In the genomic region with DNA sequence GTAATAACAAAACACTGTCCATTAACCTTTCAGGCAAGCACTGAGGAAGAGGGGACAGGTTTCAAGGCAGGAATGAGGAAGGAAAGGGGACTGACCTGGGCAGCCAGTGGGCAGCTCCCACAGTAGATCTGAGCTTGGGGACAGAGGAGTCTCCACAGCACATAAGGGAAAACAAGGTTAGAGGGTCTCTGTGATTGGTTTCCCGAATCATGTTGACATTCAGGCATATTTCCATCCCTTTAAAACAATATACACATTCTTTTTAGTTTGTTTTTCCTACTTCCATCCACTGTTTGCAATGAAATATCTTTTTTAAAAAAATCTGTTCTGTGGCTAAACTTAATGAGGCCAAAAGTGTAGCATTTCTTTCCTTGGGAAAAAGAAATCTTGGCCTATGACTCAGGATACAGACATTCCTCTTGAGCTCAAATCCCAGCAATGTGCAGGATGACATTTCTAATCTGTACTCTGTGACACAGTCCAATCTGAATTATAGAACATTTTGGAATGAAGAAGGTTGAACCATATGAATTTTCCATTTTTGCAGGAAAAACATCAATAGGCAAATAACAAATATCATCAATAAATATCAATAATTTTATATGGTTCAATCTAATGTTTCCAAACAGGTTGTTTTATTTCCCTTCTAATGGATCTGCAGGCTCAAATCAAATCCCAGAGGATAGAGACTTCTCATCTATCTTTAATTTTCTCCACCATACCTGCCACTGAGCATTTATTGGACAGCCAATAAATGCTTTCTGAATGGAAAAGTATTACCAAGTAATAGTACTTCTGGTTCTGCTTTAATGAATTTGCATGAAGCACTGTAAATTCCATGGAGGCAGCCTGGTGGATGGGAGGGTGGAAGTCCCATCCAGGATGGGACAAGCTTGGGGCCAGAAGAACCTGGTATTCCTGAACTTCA, we compare ENCODE assay signal across 13 cellular contexts. TPM values are rescaled to one million over a fixed set of nuclear protein-coding genes. Genes with fewer than 3 reads are reported as not detected.
DNase-seq lines count a peak whose midpoint lies in the region; ATAC-seq and TF ChIP-seq lines count a peak whose summit lies in the region.
"Had no signal": no experiment of that assay in that cellular context is flagged by ENCODE, and none has a peak within 500 bp of the region (broad histone marks: within the 10 kb centered on the region; RNA-seq: fewer than 3 reads in every experiment).

No MANE protein-coding gene starts in this region.

- peaks cover 3 to 77% (median 40%) of the 10 kb centered on the region in 3 donors for H3K4me1 ChIP-seq in gastroesophageal sphincter
- peaks cover 57% of the 10 kb centered on the region for H3K4me1 ChIP-seq in skeletal muscle satellite cell (ENCODE audit: control insufficient read depth, insufficient read depth, low read length)

- H3K9me3 Mint-ChIP-seq in WTC11: no peaks in the 10 kb centered on the region
- H3K9me3 Mint-ChIP-seq in activated T-helper 2 cell treated with anti-CD3 and anti-CD28 coated beads, Interferon-gamma antibody, Interleukin-2, Interleukin-4, amounts not matched to agents 10 μg/mL and 5 μg/mL and 100 μg/mL, durations not matched to agents 14 hours and 24 hours and 36 hours: no peaks in the 10 kb centered on the region
- H3K9me3 Mint-ChIP-seq: stimulated activated naive B cell treated with anti-CD40 and anti-IgM and Interleukin-4, amounts not matched to agents 10 μg/mL and 1 μg/mL and 100 μg/mL, for 72 hours had no signal

- TF ChIP-seq POLR2A in gastroesophageal sphincter (IDR thresholded peaks at IDR 0.05): no peak

- H3K36me3 Mint-ChIP-seq in WTC11: peaks cover 45% of the 10 kb centered on the region
- no peaks in the 10 kb centered on the region for H3K36me3 Mint-ChIP-seq in activated T-helper 2 cell treated with anti-CD3 and anti-CD28 coated beads, Interferon-gamma antibody, Interleukin-2, Interleukin-4, amounts not matched to agents 10 μg/mL and 5 μg/mL and 100 μg/mL, durations not matched to agents 14 hours and 24 hours and 36 hours (ENCODE audit: low read depth)
- H3K36me3 Mint-ChIP-seq: stimulated activated naive B cell treated with anti-CD40 and anti-IgM and Interleukin-4, amounts not matched to agents 10 μg/mL and 1 μg/mL and 100 μg/mL, for 72 hours had no signal

- H3K9ac ChIP-seq in skeletal muscle satellite cell (ENCODE audit: low read depth, low read length): peak overlapping the region; percentile 70

- peaks cover 84% of the 10 kb centered on the region for H3K4me1 Mint-ChIP-seq in WTC11
- H3K4me1 Mint-ChIP-seq in activated T-helper 2 cell treated with anti-CD3 and anti-CD28 coated beads, Interferon-gamma antibody, Interleukin-2, Interleukin-4, amounts not matched to agents 10 μg/mL and 5 μg/mL and 100 μg/mL, durations not matched to agents 14 hours and 24 hours and 36 hours (ENCODE audit: low read depth): peaks cover 10% of the 10 kb centered on the region

- H3K4me3 ChIP-seq in gastroesophageal sphincter (no peak overlapping the region), skeletal muscle satellite cell (ENCODE audit: low read length) (peak overlapping the region; percentile 6)

- no peak overlapping the region for H3K4me3 Mint-ChIP-seq in WTC11
- no peak overlapping the region for H3K4me3 Mint-ChIP-seq in activated T-helper 2 cell treated with anti-CD3 and anti-CD28 coated beads, Interferon-gamma antibody, Interleukin-2, Interleukin-4, amounts not matched to agents 10 μg/mL and 5 μg/mL and 100 μg/mL, durations not matched to agents 14 hours and 24 hours and 36 hours (ENCODE audit: low read depth)
- H3K4me3 Mint-ChIP-seq: stimulated activated naive B cell treated with anti-CD40 and anti-IgM and Interleukin-4, amounts not matched to agents 10 μg/mL and 1 μg/mL and 100 μg/mL, for 72 hours had no signal

- TF ChIP-seq EP300 in gastroesophageal sphincter (IDR thresholded peaks at IDR 0.05): no peak

- H3K9me3 ChIP-seq in gastroesophageal sphincter: no peaks in the 10 kb centered on the region
- no peaks in the 10 kb centered on the region for H3K9me3 ChIP-seq in skeletal muscle satellite cell (replicated peaks; ENCODE audit: low read length)

- POLR2A ChIA-PET in WTC11 (lab: Charles Lee): no interaction called here

- intact Hi-C loops in activated T-helper 2 cell treated with anti-CD3 and anti-CD28 coated beads, Interferon-gamma antibody, Interleukin-2, Interleukin-4, amounts not matched to agents 10 μg/mL and 5 μg/mL and 100 μg/mL, durations not matched to agents 14 hours and 24 hours and 36 hours (cut with micrococcal nuclease): no loop called here

- no peaks in the 10 kb centered on the region for H3K27me3 Mint-ChIP-seq in WTC11 (ENCODE audit: low read depth)
- H3K27me3 Mint-ChIP-seq in activated T-helper 2 cell treated with anti-CD3 and anti-CD28 coated beads, Interferon-gamma antibody, Interleukin-2, Interleukin-4, amounts not matched to agents 10 μg/mL and 5 μg/mL and 100 μg/mL, durations not matched to agents 14 hours and 24 hours and 36 hours (ENCODE audit: low read depth): peaks cover 43% of the 10 kb centered on the region

- peak overlapping the region; percentile 89 for H3K27ac Mint-ChIP-seq in WTC11
- H3K27ac Mint-ChIP-seq in activated T-helper 2 cell treated with anti-CD3 and anti-CD28 coated beads, Interferon-gamma antibody, Interleukin-2, Interleukin-4, amounts not matched to agents 10 μg/mL and 5 μg/mL and 100 μg/mL, durations not matched to agents 14 hours and 24 hours and 36 hours: no peak overlapping the region
- H3K27ac Mint-ChIP-seq: stimulated activated naive B cell treated with anti-CD40 and anti-IgM and Interleukin-4, amounts not matched to agents 10 μg/mL and 1 μg/mL and 100 μg/mL, for 72 hours had no signal

- no peak for TF ChIP-seq CTCF in WTC11 (IDR thresholded peaks at IDR 0.05)
- no peak for TF ChIP-seq CTCF in gastroesophageal sphincter (IDR thresholded peaks at IDR 0.05)

- CTCF ChIA-PET in WTC11 (lab: Charles Lee): no interaction called here

- DNase-seq in Daoy (ENCODE audit: low read depth): peak; percentile 72
- DNase-seq in WTC11 (ENCODE audit: low spot score): no peak
- no peak for DNase-seq in C1 segment of cervical spinal cord (lab: John Stamatoyannopoulos, UW)
- no peak for DNase-seq in activated T-helper 2 cell treated with anti-CD3 and anti-CD28 coated beads, Interferon-gamma antibody, Interleukin-2, Interleukin-4, amounts not matched to agents 10 μg/mL and 5 μg/mL and 100 μg/mL, durations not matched to agents 14 hours and 24 hours and 36 hours (ENCODE audit: low spot score)
- DNase-seq in SKM-1 treated with dmso at 0.1 percent for 144 hours (lab: John Stamatoyannopoulos, UW; ENCODE audit: unreplicated experiment): no peak
- no peak for DNase-seq in stimulated activated naive CD8-positive, alpha-beta T cell treated with anti-CD3 and anti-CD28 coated beads, Interleukin-15, Interleukin-2, amounts not matched to agents 100 U/mL and 50 U/mL, for 24 hours
- DNase-seq: DMS79; KBM-7; NCI-H524 treated with DMSO at 0.1 percent for 48 hours; stimulated activated naive B cell treated with anti-CD40 and anti-IgM and Interleukin-4, amounts not matched to agents 10 μg/mL and 1 μg/mL and 100 μg/mL, for 72 hours had no signal

- WGBS in gastroesophageal sphincter (ENCODE audit: low coverage in 1 of 2), 2 donors: 33 to 38% methylated on average over 1 of the region's 1 CpG

- H3K27me3 ChIP-seq in gastroesophageal sphincter: no peaks in the 10 kb centered on the region
- no peaks in the 10 kb centered on the region for H3K27me3 ChIP-seq in skeletal muscle satellite cell (ENCODE audit: control insufficient read depth, insufficient read depth, low read length)

- H3K4me2 ChIP-seq in skeletal muscle satellite cell (ENCODE audit: low read length): peak overlapping the region; percentile 41

- H3K36me3 ChIP-seq in gastroesophageal sphincter (no peaks in the 10 kb centered on the region), skeletal muscle satellite cell (ENCODE audit: insufficient read depth, low read length) (peaks cover 49% of the 10 kb centered on the region)

- peak overlapping the region; percentile 13 to 71 (median 59) for H3K27ac ChIP-seq in gastroesophageal sphincter

- ATAC-seq in WTC11 (no peak), gastroesophageal sphincter (no peak)
- ATAC-seq in stimulated activated naive CD8-positive, alpha-beta T cell treated with anti-CD3 and anti-CD28 coated beads, Interleukin-15, Interleukin-2, amounts not matched to agents 100 U/mL and 50 U/mL, for 24 hours: no peak
- ATAC-seq: esophagus mucosa; stimulated activated naive B cell treated with anti-CD40 and anti-IgM and Interleukin-4, amounts not matched to agents 10 μg/mL and 1 μg/mL and 100 μg/mL, for 72 hours had no signal

TF ChIP-seq in WTC11, 78 proteins besides CTCF, POLR2A, EP300 and RAD21 (continues in another document):
- TF ChIP-seq ZNF121 (CRISPR knock-in tag; IDR thresholded peaks at IDR 0.05) (no peak), ZNF423 (CRISPR knock-in tag; IDR thresholded peaks at IDR 0.05) (no peak), CBFB (CRISPR knock-in tag; IDR thresholded peaks at IDR 0.05; ENCODE audit: low read depth) (no peak), HMGA2 (CRISPR knock-in tag; IDR thresholded peaks at IDR 0.05) (no peak), GTF2I (CRISPR knock-in tag; conservative IDR thresholded peaks at IDR 0.05) (no peak), ZNF396 (CRISPR knock-in tag; IDR thresholded peaks at IDR 0.05; ENCODE audit: borderline replicate concordance) (no peak), SOX15 (CRISPR knock-in tag; IDR thresholded peaks at IDR 0.05) (no peak), NR3C1 (CRISPR knock-in tag; conservative IDR thresholded peaks at IDR 0.05; ENCODE audit: low read depth) (no peak), CREB1 (CRISPR knock-in tag; IDR thresholded peaks at IDR 0.05) (no peak), NFYB (CRISPR knock-in tag; conservative IDR thresholded peaks at IDR 0.05; ENCODE audit: low read depth) (no peak)
- TF ChIP-seq, protein P1, sequence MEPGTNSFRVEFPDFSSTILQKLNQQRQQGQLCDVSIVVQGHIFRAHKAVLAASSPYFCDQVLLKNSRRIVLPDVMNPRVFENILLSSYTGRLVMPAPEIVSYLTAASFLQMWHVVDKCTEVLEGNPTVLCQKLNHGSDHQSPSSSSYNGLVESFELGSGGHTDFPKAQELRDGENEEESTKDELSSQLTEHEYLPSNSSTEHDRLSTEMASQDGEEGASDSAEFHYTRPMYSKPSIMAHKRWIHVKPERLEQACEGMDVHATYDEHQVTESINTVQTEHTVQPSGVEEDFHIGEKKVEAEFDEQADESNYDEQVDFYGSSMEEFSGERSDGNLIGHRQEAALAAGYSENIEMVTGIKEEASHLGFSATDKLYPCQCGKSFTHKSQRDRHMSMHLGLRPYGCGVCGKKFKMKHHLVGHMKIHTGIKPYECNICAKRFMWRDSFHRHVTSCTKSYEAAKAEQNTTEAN (CRISPR knock-in tag; IDR thresholded peaks at IDR 0.05): no peak

RNA-seq across cellular contexts. Expression of a gene that starts 54.1 kb away (rescaled TPM):
- 129 and 170 TPM in 2 replicates for total RNA-seq in Daoy (2014; rRNA removed; shearing (Covaris generic))
- total RNA-seq in WTC11 (2021) (292 to 339 TPM (median 296 TPM) in 3 replicates), gastroesophageal sphincter (100 to 1,000 TPM; 125 to 312 (median 151) TPM)
- 157 and 167 TPM in 2 replicates for total RNA-seq in skeletal muscle satellite cell (2012; rRNA removed)
- 3.3 and 4.3 TPM in 2 replicates for total RNA-seq in activated T-helper 2 cell treated with anti-CD3 and anti-CD28 coated beads, Interferon-gamma antibody, Interleukin-2, Interleukin-4, amounts not matched to agents 10 μg/mL and 5 μg/mL and 100 μg/mL, durations not matched to agents 14 hours and 24 hours and 36 hours

Comparison
In these comparisons a context has a peak if more than half of its experiments do, and no peak if none do; other contexts are left out.
1. RNA of a gene that starts 54.1 kb away (total RNA-seq): 292 to 339 TPM in WTC11, 125 to 312 TPM in gastroesophageal sphincter and 129 to 170 TPM in Daoy; 3.3 to 4.3 TPM in activated T-helper 2 cell treated with anti-CD3 and anti-CD28 coated beads, Interferon-gamma antibody, Interleukin-2, Interleukin-4, amounts not matched to agents 10 μg/mL and 5 μg/mL and 100 μg/mL, durations not matched to agents 14 hours and 24 hours and 36 hours; every median in the first group is over 10 times any median in the second.